Comparison of ENCODE assay signal across 9 cellular contexts in genomic region chr10:98339790-98340189, GRCh38.
A peak's percentile ranks its signal among the peaks of the same experiment; 100 is the strongest.
DNase-seq lines count a peak whose midpoint lies in the region; ATAC-seq and TF ChIP-seq lines count a peak whose summit lies in the region.
"Had no signal": no experiment of that assay in that cellular context is flagged by ENCODE, and none has a peak within 500 bp of the region (broad histone marks: within the 10 kb centered on the region; RNA-seq: fewer than 3 reads in every experiment).

No MANE protein-coding gene starts in this region.

- DNase-seq in dorsolateral prefrontal cortex (no peak), NOMO-1 (lab: John Stamatoyannopoulos, UW; ENCODE audit: unreplicated experiment in 2 of 2) (no peak), AML-193 (lab: John Stamatoyannopoulos, UW) (no peak)
- DNase-seq in activated T-cell treated with anti-CD3 and anti-CD28 coated beads, Interleukin-2, amount 50 U/mL, for 72 hours, result no peak
- DNase-seq: NCI-H526 treated with DMSO at 0.1 percent for 48 hours had no signal

- peak; percentile 81 for ATAC-seq in GM18508 (IDR thresholded peaks at IDR 0.05; ENCODE audit: insufficient read depth, unreplicated experiment)
- peak; percentile 78 for ATAC-seq in GM19455 (IDR thresholded peaks at IDR 0.05; ENCODE audit: unreplicated experiment)
- ATAC-seq in HG03103 (IDR thresholded peaks at IDR 0.05; ENCODE audit: low read depth, unreplicated experiment), result peak; percentile 77
- no peak for ATAC-seq in activated T-cell treated with anti-CD3 and anti-CD28 coated beads, Interleukin-2, amount 50 U/mL, for 72 hours (replicated peaks in 1 of 2)
- no peak for ATAC-seq in activated CD4-positive, CD25-positive, alpha-beta regulatory T cell treated with anti-CD3 and anti-CD28 coated beads, Interleukin-2, amount 50 U/mL, for 24 hours

- intact Hi-C loops in dorsolateral prefrontal cortex (cut with DNase I), result no loop called here

- H3K4me1 Mint-ChIP-seq in activated T-cell treated with anti-CD3 and anti-CD28 coated beads, Interleukin-2, amount 50 U/mL, for 72 hours (ENCODE audit: low read depth), result no peaks in the 10 kb centered on the region

- H3K4me3 ChIP-seq in dorsolateral prefrontal cortex, result no peak overlapping the region

- no peaks in the 10 kb centered on the region for H3K36me3 Mint-ChIP-seq in activated T-cell treated with anti-CD3 and anti-CD28 coated beads, Interleukin-2, amount 50 U/mL, for 72 hours (ENCODE audit: insufficient read depth in 2 of 2)

- peaks cover 34% of the 10 kb centered on the region for H3K27me3 Mint-ChIP-seq in activated T-cell treated with anti-CD3 and anti-CD28 coated beads, Interleukin-2, amount 50 U/mL, for 72 hours (ENCODE audit: low read depth)

- H3K9me3 Mint-ChIP-seq in activated T-cell treated with anti-CD3 and anti-CD28 coated beads, Interleukin-2, amount 50 U/mL, for 72 hours, result no peaks in the 10 kb centered on the region

- no peak overlapping the region for H3K27ac Mint-ChIP-seq in activated T-cell treated with anti-CD3 and anti-CD28 coated beads, Interleukin-2, amount 50 U/mL, for 72 hours

- no peak for TF ChIP-seq CTCF in dorsolateral prefrontal cortex (IDR thresholded peaks at IDR 0.05 in 54 of 56, conservative IDR thresholded peaks at IDR 0.05 in 2 of 56; ENCODE audit: low read depth in 1 of 56, partially characterized antibody in 56 of 56)

- H3K27ac ChIP-seq in dorsolateral prefrontal cortex, result peak overlapping the region in 33 of 59 donors; percentile 0 to 83 (median 36)

- peaks cover 0 to 3% (median 0%) of the 10 kb centered on the region in 45 donors for H3K27me3 ChIP-seq in dorsolateral prefrontal cortex

- no peak overlapping the region for H3K4me3 Mint-ChIP-seq in activated T-cell treated with anti-CD3 and anti-CD28 coated beads, Interleukin-2, amount 50 U/mL, for 72 hours

Comparison
In these comparisons a context has a peak if more than half of its experiments do, and no peak if none do; other contexts are left out.
1. ATAC-seq: peak in GM18508 (single experiment), GM19455 (single experiment) and HG03103 (single experiment); none in activated T-cell treated with anti-CD3 and anti-CD28 coated beads, Interleukin-2, amount 50 U/mL, for 72 hours (0 of 2) and activated CD4-positive, CD25-positive, alpha-beta regulatory T cell treated with anti-CD3 and anti-CD28 coated beads, Interleukin-2, amount 50 U/mL, for 24 hours (0 of 2).